ENCODE assay signal across 20 cellular contexts in genomic region chr9:94624621-94625020, GRCh38. TPM values are rescaled to one million over a fixed set of nuclear protein-coding genes. Genes with fewer than 3 reads are reported as not detected.
DNase-seq lines count a peak whose midpoint lies in the region; ATAC-seq and TF ChIP-seq lines count a peak whose summit lies in the region.
"Had no signal": no experiment of that assay in that cellular context is flagged by ENCODE, and none has a peak within 500 bp of the region (broad histone marks: within the 10 kb centered on the region; RNA-seq: fewer than 3 reads in every experiment).

No MANE protein-coding gene starts in this region.

- H3K4me3 ChIP-seq in parathyroid adenoma (ENCODE audit: low read depth, low read length), result no peak overlapping the region
- no peak overlapping the region for H3K4me3 ChIP-seq in Karpas-422 (ENCODE audit: low read length)

- H2AFZ ChIP-seq in parathyroid adenoma, result no peak overlapping the region
- H2AFZ ChIP-seq in Karpas-422 (ENCODE audit: low read length), result no peak overlapping the region

- DNase-seq in cerebellar cortex (ENCODE audit: low spot score) (peak; percentile 51), glomerular endothelial cell (ENCODE audit: extremely low read depth, low read depth, low spot score) (peak; percentile 31), omental fat pad (ENCODE audit: low spot score) (no peak), Karpas-422 (no peak), germinal center (ENCODE audit: low spot score) (no peak), GM20000 (ENCODE audit: low spot score) (no peak)
- DNase-seq: ACHN; BE2C; CD4-positive, alpha-beta T cell; H9; NCI-H1105 treated with DMSO at 0.1 percent for 48 hours; NCI-H1694 treated with DMSO at 0.1 percent for 48 hours; NCI-H226; NCI-H526; OCI-M1; SHP77 treated with DMSO at 0.1 percent for 48 hours had no signal

- no peak for ATAC-seq in omental fat pad (ENCODE audit: low FRiP score)

- H3K79me2 ChIP-seq in parathyroid adenoma (no peaks in the 10 kb centered on the region), Karpas-422 (ENCODE audit: low read length) (no peaks in the 10 kb centered on the region)

- H3K27ac ChIP-seq in parathyroid adenoma (peak overlapping the region; percentile 72), Karpas-422 (ENCODE audit: low read length) (no peak overlapping the region)

- no peak overlapping the region for H3K4me2 ChIP-seq in parathyroid adenoma (ENCODE audit: low read length)
- H3K4me2 ChIP-seq in Karpas-422 (ENCODE audit: low read depth, low read length, poor library complexity, severe bottlenecking), result no peak overlapping the region

- H3K36me3 ChIP-seq in parathyroid adenoma (ENCODE audit: control insufficient read depth, insufficient read depth, low read length) (no peaks in the 10 kb centered on the region), Karpas-422 (ENCODE audit: insufficient read depth, low read length) (no peaks in the 10 kb centered on the region)
- H3K36me3 ChIP-seq: BE2C had no signal

- H3K9me3 ChIP-seq in parathyroid adenoma (ENCODE audit: control insufficient read depth, low read length) (no peaks in the 10 kb centered on the region), Karpas-422 (ENCODE audit: low read length) (no peaks in the 10 kb centered on the region)
- H3K9me3 ChIP-seq: BE2C had no signal

- H3K4me1 ChIP-seq in parathyroid adenoma, result peaks cover 11% of the 10 kb centered on the region
- H3K4me1 ChIP-seq in Karpas-422 (ENCODE audit: low read length), result no peaks in the 10 kb centered on the region
- H3K4me1 ChIP-seq: BE2C had no signal

- H3K9ac ChIP-seq in parathyroid adenoma, result no peak overlapping the region
- no peak overlapping the region for H3K9ac ChIP-seq in Karpas-422 (ENCODE audit: low read length)

- H3K9me2 ChIP-seq in Karpas-422 (replicated peaks; ENCODE audit: insufficient read depth, low read length), result no peaks in the 10 kb centered on the region

- H4K20me1 ChIP-seq in Karpas-422 (ENCODE audit: insufficient read depth, low read depth, low read length), result no peaks in the 10 kb centered on the region

- H3K27me3 ChIP-seq in parathyroid adenoma (ENCODE audit: control insufficient read depth, insufficient read depth, low read length) (no peaks in the 10 kb centered on the region), Karpas-422 (ENCODE audit: low read length) (no peaks in the 10 kb centered on the region)
- H3K27me3 ChIP-seq: BE2C had no signal

- TF ChIP-seq CTCF in parathyroid adenoma (IDR thresholded peaks at IDR 0.05), result no peak
- no peak for TF ChIP-seq CTCF in omental fat pad (IDR thresholded peaks at IDR 0.05)
- TF ChIP-seq CTCF in GM20000 (IDR thresholded peaks at IDR 0.05; ENCODE audit: extremely low read depth, missing control alignments), result no peak

RNA-seq across cellular contexts. Expression of gene FBP1, which starts 14.7 kb away (rescaled TPM):
- total RNA-seq in glomerular endothelial cell, result 1.7 TPM in 1 of 2 replicates, not detected in the other
- total RNA-seq in omental fat pad, result 10 to 100 TPM in 2 of 4 donors, 1 to 10 TPM in 2; 6.9 to 98.5 (median 10.3) TPM
- total RNA-seq in Karpas-422 (2014; rRNA removed; shearing (Covaris generic); ENCODE audit: low replicate concordance), result not detected in 2 replicates
- total RNA-seq: LHCN-M2, RPMI7951 had no signal

RNA-seq across cellular contexts. Expression of gene FBP2, which starts 31.0 kb away (rescaled TPM):
- total RNA-seq in glomerular endothelial cell (not detected in 2 replicates), omental fat pad (not detected)
- not detected in 2 replicates for total RNA-seq in Karpas-422 (2014; rRNA removed; shearing (Covaris generic); ENCODE audit: low replicate concordance)
- total RNA-seq: CD4-positive, alpha-beta T cell; H9; HT-29; LHCN-M2; RPMI7951 had no signal

Comparison
In these comparisons a context has a peak if more than half of its experiments do, and no peak if none do; other contexts are left out.
1. DNase-seq: peak in cerebellar cortex (single experiment) and glomerular endothelial cell (single experiment); none in omental fat pad (single experiment), Karpas-422 (single experiment), germinal center (single experiment) and GM20000 (single experiment).